21 cellular contexts compared by ENCODE assay signal in genomic region chr10:51985326-51985725, GRCh38.
"Had no signal": no experiment of that assay in that cellular context is flagged by ENCODE, and none has a peak within 500 bp of the region (broad histone marks: within the 10 kb centered on the region; RNA-seq: fewer than 3 reads in every experiment).

No MANE protein-coding gene starts in this region.

- DNase-seq: Kasumi-1, MV-4-11, NCI-H1092 treated with DMSO at 0.1 percent for 48 hours, NCI-H1436, NCI-H187, NCI-H2029, NCI-H2081 treated with DMSO at 0.1 percent for 48 hours, NCI-H2171, NCI-H226, NCI-H446, NCI-H510A, NCI-H524 treated with DMSO at 0.1 percent for 48 hours, NCI-H69, NCI-H774, Right ventricle myocardium superior, RPMI8226, SIG-M5 had no signal

- ATAC-seq: K562 had no signal

- FAIRE-seq: K562, RCC 7860 had no signal

- H3K4me3 ChIP-seq: K562, SJSA1, SK-N-MC had no signal
